In the genomic region with DNA sequence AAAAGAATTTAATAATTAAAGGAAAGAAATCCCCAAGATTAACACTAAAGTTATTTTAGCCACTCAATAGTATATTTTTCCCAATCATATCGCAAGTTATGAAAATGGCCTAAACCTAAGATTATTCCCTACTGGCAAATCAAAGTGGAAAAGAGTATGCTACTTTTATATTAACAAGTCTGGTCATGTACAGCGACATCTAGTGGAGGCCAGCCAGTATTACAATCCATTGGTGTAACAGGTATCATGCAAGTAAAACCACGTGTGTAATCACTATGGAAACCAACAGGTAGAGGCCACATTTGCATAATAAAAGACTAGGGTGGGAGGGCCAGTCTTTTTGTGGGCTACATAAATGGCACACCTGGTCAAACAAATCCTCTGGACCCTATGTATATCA, we compare ENCODE assay signal across 8 cellular contexts.
DNase-seq lines count a peak whose midpoint lies in the region; ATAC-seq and TF ChIP-seq lines count a peak whose summit lies in the region.

No MANE protein-coding gene starts in this region.

- no peak overlapping the region for H3K4me2 ChIP-seq in OCI-LY1 (ENCODE audit: low read length)

- no peak overlapping the region for H3K4me3 ChIP-seq in OCI-LY1 (ENCODE audit: low read depth, low read length, poor library complexity, severe bottlenecking)
- H3K4me3 ChIP-seq in epithelial cell of proximal tubule (ENCODE audit: low read depth, low read length) = no peak overlapping the region

- H3K9me3 ChIP-seq in OCI-LY1 (ENCODE audit: low read length) = 0 out of 2 replicates have a peak, but pooled peaks cover 3% of the 10 kb centered on the region

- no peaks in the 10 kb centered on the region for H3K36me3 ChIP-seq in OCI-LY1 (ENCODE audit: insufficient read depth, low read length)

- H3K9ac ChIP-seq in OCI-LY1 (ENCODE audit: low read length) = no peak overlapping the region

- H3K4me1 ChIP-seq in OCI-LY1 (ENCODE audit: insufficient read depth, low read length, severe bottlenecking) = no peaks in the 10 kb centered on the region

- TF ChIP-seq CTCF in C4-2B (conservative IDR thresholded peaks at IDR 0.05) (peak; percentile 84), GM12874 (IDR thresholded peaks at IDR 0.05; ENCODE audit: insufficient read depth, low read depth, low read length) (peak; percentile 44; the same call in 1 of the 2 replicates), OCI-LY1 (IDR thresholded peaks at IDR 0.05; ENCODE audit: low read length) (peak; percentile 70), epithelial cell of proximal tubule (conservative IDR thresholded peaks at IDR 0.05; ENCODE audit: low read depth, low read length) (peak; percentile 59)

- no peaks in the 10 kb centered on the region for H3F3A ChIP-seq in OCI-LY1 (ENCODE audit: insufficient read depth, low read length)

- H3K9me2 ChIP-seq in OCI-LY1 (ENCODE audit: low read depth, low read length) = no peaks in the 10 kb centered on the region

- DNase-seq in epithelial cell of proximal tubule (ENCODE audit: low read depth) (no peak), AG08395 (ENCODE audit: low spot score) (no peak), putamen (ENCODE audit: low spot score) (no peak), NCI-H510A (lab: John Stamatoyannopoulos, UW) (no peak)

- H3K27ac ChIP-seq in C4-2B (no peak overlapping the region), OCI-LY1 (ENCODE audit: low read depth, low read length, poor library complexity, severe bottlenecking) (no peak overlapping the region)

- H3K27me3 ChIP-seq in OCI-LY1 (ENCODE audit: insufficient read depth, low read length) = no peaks in the 10 kb centered on the region

- no peak for ATAC-seq in activated CD4-positive, CD25-positive, alpha-beta regulatory T cell treated with anti-CD3 and anti-CD28 coated beads, Interleukin-2, amount 50 U/mL, for 24 hours

- no peaks in the 10 kb centered on the region for H3K79me2 ChIP-seq in OCI-LY1 (ENCODE audit: insufficient read depth, low read length)

- H4K20me1 ChIP-seq in OCI-LY1 (ENCODE audit: insufficient read depth, low read length) = no peaks in the 10 kb centered on the region

- H2AFZ ChIP-seq in OCI-LY1 (ENCODE audit: low read length) = no peak overlapping the region
